Comparison of ENCODE assay signal across 23 cellular contexts in the genomic region with DNA sequence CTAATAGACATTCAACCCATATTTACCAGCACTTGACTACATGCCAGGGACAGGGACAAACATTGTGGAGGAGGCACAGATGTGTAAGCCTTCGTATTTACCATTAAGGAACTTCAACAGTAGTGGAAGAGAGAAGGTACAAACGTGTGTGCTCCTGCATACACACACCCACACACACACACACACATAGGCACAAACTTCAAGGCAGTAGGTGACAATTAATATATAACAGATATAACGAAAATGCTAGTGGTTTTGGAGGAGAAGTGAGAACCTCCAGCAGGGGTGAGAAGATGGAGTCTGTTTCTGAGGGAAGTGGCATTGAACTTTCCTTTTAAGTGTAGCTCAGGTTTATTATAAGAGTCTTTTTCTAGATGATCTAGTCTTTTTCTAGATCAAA.
DNase-seq lines count a peak whose midpoint lies in the region; ATAC-seq, FAIRE-seq and TF ChIP-seq lines count a peak whose summit lies in the region.
"Had no signal": no experiment of that assay in that cellular context is flagged by ENCODE, and none has a peak within 500 bp of the region (broad histone marks: within the 10 kb centered on the region; RNA-seq: fewer than 3 reads in every experiment).

No MANE protein-coding gene starts in this region.

- H3K36me3 ChIP-seq in GM12878 (ENCODE audit: control insufficient read depth in 2 of 2, insufficient read depth in 2 of 2, low read length in 1 of 2): no peaks in the 10 kb centered on the region
- H3K36me3 ChIP-seq: thoracic aorta had no signal

- RAD21 ChIA-PET in GM12878 (lab: Charles Lee; ENCODE audit: unreplicated experiment): interaction anchor here (0.6 to 3.2 kb wide), 17 partner anchors 10 to 516 kb away, joined by 3 to 20 read pairs (median 4); a partner anchor contains a TSS

- 19% methylated on average over 3 of the region's 3 CpGs for WGBS in GM12878 (ENCODE audit: insufficient coverage, insufficient replicate concordance, low lambda C conversion rate, missing lambda C conversion rate)

- H4K20me1 ChIP-seq in GM12878 (ENCODE audit: control insufficient read depth, insufficient read depth): no peaks in the 10 kb centered on the region

- no peaks in the 10 kb centered on the region; the same call in 2 of the 3 replicates for H3K9me3 ChIP-seq in GM12878 (replicated peaks; ENCODE audit: control insufficient read depth, insufficient read depth, low read length)
- H3K9me3 ChIP-seq: thoracic aorta had no signal

- H3K27me3 ChIP-seq in GM12878 (replicated peaks in 1 of 2; ENCODE audit: control insufficient read depth in 2 of 2, insufficient read depth in 2 of 2, low read length in 1 of 2): no peaks in the 10 kb centered on the region

- no peak overlapping the region for H3K9ac ChIP-seq in GM12878 (ENCODE audit: control insufficient read depth, insufficient read depth, low read length)
- H3K9ac ChIP-seq: parathyroid adenoma had no signal

- peaks cover 45% of the 10 kb centered on the region for H3K4me1 ChIP-seq in GM12878 (ENCODE audit: control insufficient read depth, insufficient read depth, low read length)

- no peaks in the 10 kb centered on the region; the same call in none of the 2 replicates for H3K79me2 ChIP-seq in GM12878 (ENCODE audit: control insufficient read depth, insufficient read depth, low read length)

- no peak for TF ChIP-seq RAD21 in GM12878 (IDR thresholded peaks at IDR 0.05; ENCODE audit: insufficient read depth, low read depth, low read length)

- FAIRE-seq in GM12878 (lab: Jason Lieb, UNC): peak; percentile 23
- FAIRE-seq: bronchial epithelial cell, endometrium had no signal

- ATAC-seq in GM18909 (IDR thresholded peaks at IDR 0.05; ENCODE audit: poor library complexity, unreplicated experiment) (peak; percentile 46), HG02885 (IDR thresholded peaks at IDR 0.05; ENCODE audit: poor library complexity, unreplicated experiment) (peak; percentile 37), GM12878 (peak; percentile 64), HG02884 (IDR thresholded peaks at IDR 0.05; ENCODE audit: unreplicated experiment) (no peak)
- ATAC-seq: CD8-positive, alpha-beta T cell; HCT116; naive thymus-derived CD8-positive, alpha-beta T cell; sciatic nerve had no signal

- no peak for TF ChIP-seq POLR2A in GM12878 (IDR thresholded peaks at IDR 0.05; ENCODE audit: low read depth, low read length)

- intact Hi-C loops in GM12878 (cut with micrococcal nuclease; ENCODE audit: unreplicated experiment): loop anchor here (5.0 kb wide), 1 partner anchor 196 kb away; no protein-coding TSS in a partner anchor

- SMC1A ChIA-PET in GM12878 (lab: Charles Lee; ENCODE audit: uncharacterized antibody, unreplicated experiment): interaction anchor here (0.7 to 9.9 kb wide), 22 partner anchors 11 to 301 kb away, joined by 3 to 57 read pairs (median 4); no protein-coding TSS in a partner anchor

- H3K4me2 ChIP-seq in GM12878 (ENCODE audit: control insufficient read depth, insufficient read depth): peak overlapping the region; percentile 96

- peak overlapping the region; percentile 53 for H3K27ac ChIP-seq in GM12878 (ENCODE audit: control insufficient read depth, insufficient read depth)
- H3K27ac ChIP-seq: parathyroid adenoma, thoracic aorta had no signal

- POLR2A ChIA-PET in GM12878 (lab: Charles Lee): interaction anchor here (1.2 to 3.0 kb wide), 3 partner anchors 16 to 152 kb away, joined by 3 to 8 read pairs (median 6); no protein-coding TSS in a partner anchor

- peak; percentile 40 to 76; a peak in 2 of 4 replicates for TF ChIP-seq EP300 in GM12878 (IDR thresholded peaks at IDR 0.05; ENCODE audit: borderline replicate concordance in 1 of 2, control insufficient read depth in 1 of 2, low read depth in 2 of 2, low read length in 2 of 2)

- H2AFZ ChIP-seq in GM12878 (ENCODE audit: control insufficient read depth, low read depth, low read length): no peak overlapping the region
- H2AFZ ChIP-seq: parathyroid adenoma had no signal

- H3K4me3 ChIP-seq in GM12865 (ENCODE audit: low read depth, low read length) (no peak overlapping the region), GM12878 (0 out of 2 replicates have a peak overlapping the region, but pooled peaks have one; percentile 13)
- H3K4me3 ChIP-seq: thoracic aorta had no signal

- CTCF ChIA-PET in GM12878 (lab: Yijun Ruan, JAX): interaction anchor here (0.6 to 5.0 kb wide), 9 partner anchors 9 to 301 kb away, joined by 3 to 20 read pairs (median 4); no protein-coding TSS in a partner anchor

- DNase-seq in GM12865 (ENCODE audit: low read depth): peak; percentile 48
- no peak for DNase-seq in GM12878 (ENCODE audit: low read depth, low spot score)
- DNase-seq in GF-D8 (lab: John Stamatoyannopoulos, UW): no peak
- no peak for DNase-seq in 8988T
- DNase-seq in activated CD4-positive, alpha-beta T cell treated with anti-CD3 and anti-CD28 coated beads for 48 hours: no peak
- DNase-seq: activated naive CD4-positive, alpha-beta T cell; activated T-cell treated with anti-CD3 and anti-CD28 coated beads, Interleukin-2, amount 50 U/mL, for 24 hours; CD8-positive, alpha-beta T cell; glutamatergic neuron; KG1; naive thymus-derived CD8-positive, alpha-beta T cell; NCI-H1048; NCI-H524; T-helper 9 cell had no signal

- in situ Hi-C loops in GM12878 (cut with MboI): no loop called here

- BruUV-seq in GM12878 (replicated peaks; lab: Mats Ljungman, UMichigan): no TSS peak

- TF ChIP-seq CTCF in GM12865 (IDR thresholded peaks at IDR 0.05; ENCODE audit: insufficient read depth, low read depth, low read length, missing control alignments) (no peak), GM12878 (IDR thresholded peaks at IDR 0.05 in 2 of 3, conservative IDR thresholded peaks at IDR 0.05 in 1 of 3; ENCODE audit: control insufficient read depth in 2 of 3, extremely low read depth in 1 of 3, insufficient read depth in 1 of 3, low read depth in 3 of 3, low read length in 3 of 3) (no peak)

TF ChIP-seq in GM12878, 131 proteins besides CTCF, POLR2A, EP300 and RAD21 (continues in another document):
- TF ChIP-seq BMI1 (IDR thresholded peaks at IDR 0.05; ENCODE audit: borderline replicate concordance) (peak; percentile 73; the same call in 1 of the 2 replicates), IKZF1 (conservative IDR thresholded peaks at IDR 0.05) (peak; percentile 89), ETV6 (conservative IDR thresholded peaks at IDR 0.05 in 1 of 2, IDR thresholded peaks at IDR 0.05 in 1 of 2; ENCODE audit: borderline replicate concordance in 1 of 2, low read depth in 1 of 2) (0 out of 4 replicates have a peak, but pooled peaks of 1 of the 2 experiments have one; percentile 58), SMARCA5 (IDR thresholded peaks at IDR 0.05) (peak; percentile 63), DPF2 (IDR thresholded peaks at IDR 0.05) (peak; percentile 85), JUNB (IDR thresholded peaks at IDR 0.05) (peak; percentile 51), ASH2L (IDR thresholded peaks at IDR 0.05; ENCODE audit: borderline replicate concordance, low read depth) (no peak), EED (IDR thresholded peaks at IDR 0.05; ENCODE audit: low read depth) (peak; percentile 64; the same call in 1 of the 2 replicates), BCL11A (IDR thresholded peaks at IDR 0.05; ENCODE audit: low read depth, low read length) (peak; percentile 75), RUNX3 (IDR thresholded peaks at IDR 0.05; ENCODE audit: low read length) (peak; percentile 92), PAX5 (IDR thresholded peaks at IDR 0.05; ENCODE audit: borderline replicate concordance, low read depth, low read length) (peak; percentile 37; the same call in 1 of the 2 replicates), EGR1 (IDR thresholded peaks at IDR 0.05; ENCODE audit: borderline replicate concordance in 1 of 2, low read depth in 2 of 2, low read length in 2 of 2) (0 out of 3 replicates have a peak, but pooled peaks of 1 of the 2 experiments have one; percentile 14), MTA2 (IDR thresholded peaks at IDR 0.05; ENCODE audit: low read depth) (peak; percentile 87)
- TF ChIP-seq, protein P1, sequence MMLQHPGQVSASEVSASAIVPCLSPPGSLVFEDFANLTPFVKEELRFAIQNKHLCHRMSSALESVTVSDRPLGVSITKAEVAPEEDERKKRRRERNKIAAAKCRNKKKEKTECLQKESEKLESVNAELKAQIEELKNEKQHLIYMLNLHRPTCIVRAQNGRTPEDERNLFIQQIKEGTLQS (IDR thresholded peaks at IDR 0.05; ENCODE audit: borderline replicate concordance, extremely low read depth, low read depth, low read length): no peak
- TF ChIP-seq, protein P2, sequence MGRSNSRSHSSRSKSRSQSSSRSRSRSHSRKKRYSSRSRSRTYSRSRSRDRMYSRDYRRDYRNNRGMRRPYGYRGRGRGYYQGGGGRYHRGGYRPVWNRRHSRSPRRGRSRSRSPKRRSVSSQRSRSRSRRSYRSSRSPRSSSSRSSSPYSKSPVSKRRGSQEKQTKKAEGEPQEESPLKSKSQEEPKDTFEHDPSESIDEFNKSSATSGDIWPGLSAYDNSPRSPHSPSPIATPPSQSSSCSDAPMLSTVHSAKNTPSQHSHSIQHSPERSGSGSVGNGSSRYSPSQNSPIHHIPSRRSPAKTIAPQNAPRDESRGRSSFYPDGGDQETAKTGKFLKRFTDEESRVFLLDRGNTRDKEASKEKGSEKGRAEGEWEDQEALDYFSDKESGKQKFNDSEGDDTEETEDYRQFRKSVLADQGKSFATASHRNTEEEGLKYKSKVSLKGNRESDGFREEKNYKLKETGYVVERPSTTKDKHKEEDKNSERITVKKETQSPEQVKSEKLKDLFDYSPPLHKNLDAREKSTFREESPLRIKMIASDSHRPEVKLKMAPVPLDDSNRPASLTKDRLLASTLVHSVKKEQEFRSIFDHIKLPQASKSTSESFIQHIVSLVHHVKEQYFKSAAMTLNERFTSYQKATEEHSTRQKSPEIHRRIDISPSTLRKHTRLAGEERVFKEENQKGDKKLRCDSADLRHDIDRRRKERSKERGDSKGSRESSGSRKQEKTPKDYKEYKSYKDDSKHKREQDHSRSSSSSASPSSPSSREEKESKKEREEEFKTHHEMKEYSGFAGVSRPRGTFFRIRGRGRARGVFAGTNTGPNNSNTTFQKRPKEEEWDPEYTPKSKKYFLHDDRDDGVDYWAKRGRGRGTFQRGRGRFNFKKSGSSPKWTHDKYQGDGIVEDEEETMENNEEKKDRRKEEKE (IDR thresholded peaks at IDR 0.05): no peak
- TF ChIP-seq, protein P3, sequence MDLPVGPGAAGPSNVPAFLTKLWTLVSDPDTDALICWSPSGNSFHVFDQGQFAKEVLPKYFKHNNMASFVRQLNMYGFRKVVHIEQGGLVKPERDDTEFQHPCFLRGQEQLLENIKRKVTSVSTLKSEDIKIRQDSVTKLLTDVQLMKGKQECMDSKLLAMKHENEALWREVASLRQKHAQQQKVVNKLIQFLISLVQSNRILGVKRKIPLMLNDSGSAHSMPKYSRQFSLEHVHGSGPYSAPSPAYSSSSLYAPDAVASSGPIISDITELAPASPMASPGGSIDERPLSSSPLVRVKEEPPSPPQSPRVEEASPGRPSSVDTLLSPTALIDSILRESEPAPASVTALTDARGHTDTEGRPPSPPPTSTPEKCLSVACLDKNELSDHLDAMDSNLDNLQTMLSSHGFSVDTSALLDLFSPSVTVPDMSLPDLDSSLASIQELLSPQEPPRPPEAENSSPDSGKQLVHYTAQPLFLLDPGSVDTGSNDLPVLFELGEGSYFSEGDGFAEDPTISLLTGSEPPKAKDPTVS (IDR thresholded peaks at IDR 0.05; ENCODE audit: low read depth, low read length): no peak
